ENCODE assay signal across 1 cellular context in genomic region chr4:16056681-16057400, GRCh38.
TF ChIP-seq lines count a peak whose summit lies in the region.

No MANE protein-coding gene starts in this region.

TF ChIP-seq in GM23338, 12 proteins besides CTCF, POLR2A, EP300 and RAD21 (continued from another document):
- no peak for TF ChIP-seq ZNF462 (CRISPR knock-in tag; IDR thresholded peaks at IDR 0.05)
